4 cellular contexts compared by ENCODE assay signal in the genomic region with DNA sequence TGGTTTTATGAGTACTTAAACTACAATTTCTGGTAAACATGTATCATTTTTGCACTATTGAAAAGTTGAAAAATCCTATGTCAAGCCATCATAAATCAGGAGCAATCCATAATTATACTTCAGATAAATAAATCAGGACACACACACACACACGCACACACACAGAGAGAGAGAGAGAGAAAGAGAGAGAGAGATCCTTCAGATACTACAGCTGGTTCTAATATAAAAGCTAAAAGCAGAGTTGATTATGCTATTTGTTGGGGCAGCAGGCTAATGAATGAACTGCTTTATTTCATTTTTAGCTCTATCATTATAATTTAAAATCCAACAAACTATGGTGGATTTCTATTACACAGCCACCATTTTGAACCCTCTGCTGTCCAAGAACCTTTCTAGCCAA.
"Had no signal": no experiment of that assay in that cellular context is flagged by ENCODE, and none has a peak within 500 bp of the region (broad histone marks: within the 10 kb centered on the region; RNA-seq: fewer than 3 reads in every experiment).

No MANE protein-coding gene starts in this region.

- H2AFZ ChIP-seq: GM23338 had no signal

- DNase-seq: H9, HCEC 1CT, IMR-90 had no signal

- H3K4me2 ChIP-seq: GM23338 had no signal

- H3K4me3 ChIP-seq: GM23338 had no signal

- ATAC-seq: GM23338 had no signal
